Comparison of ENCODE assay signal across 2 cellular contexts in the genomic region with DNA sequence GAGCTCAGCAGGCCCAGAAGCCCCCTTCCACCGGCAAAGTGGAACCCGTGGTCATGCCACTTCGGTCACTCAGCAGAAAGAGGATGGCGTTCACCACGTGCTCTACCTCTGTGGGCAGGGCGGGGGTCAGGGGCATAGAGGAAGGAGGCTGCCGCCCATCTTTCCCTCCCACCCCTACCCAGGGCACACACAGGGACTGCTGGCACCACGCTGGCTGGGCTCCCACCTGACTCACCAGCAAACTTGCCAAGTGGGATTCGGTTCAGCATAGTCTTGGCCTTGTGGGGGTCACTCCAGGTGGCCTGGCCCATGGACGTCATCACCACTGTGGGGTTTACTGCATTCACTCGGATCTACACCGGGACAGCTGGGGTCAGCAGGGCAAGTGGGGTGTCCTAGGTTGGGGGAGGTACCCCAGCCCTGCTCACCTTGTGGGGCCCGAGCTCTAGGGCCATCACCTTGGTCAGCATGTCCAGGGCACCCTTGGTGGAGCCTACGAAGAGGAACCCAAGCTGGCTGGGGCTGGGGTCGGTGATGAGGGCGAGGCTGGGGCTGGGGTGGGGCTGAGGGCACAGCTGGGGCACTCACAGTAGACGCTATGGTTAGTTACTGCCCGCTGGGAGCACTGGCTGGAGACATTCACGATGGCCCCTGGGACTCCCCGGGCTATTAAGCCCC.
TF ChIP-seq lines count a peak whose summit lies in the region.

No MANE protein-coding gene starts in this region.

TF ChIP-seq in IMR-90, 13 proteins besides CTCF, POLR2A, EP300 and RAD21:
- TF ChIP-seq FOS (IDR thresholded peaks at IDR 0.05; ENCODE audit: low read depth, low read length) (no peak), RCOR1 (IDR thresholded peaks at IDR 0.05; ENCODE audit: insufficient replicate concordance, low read length) (no peak), BHLHE40 (IDR thresholded peaks at IDR 0.05; ENCODE audit: low read depth, low read length) (no peak), USF2 (IDR thresholded peaks at IDR 0.05; ENCODE audit: low read depth, low read length) (no peak), CEBPB (IDR thresholded peaks at IDR 0.05; ENCODE audit: low read depth, low read length) (no peak), MXI1 (IDR thresholded peaks at IDR 0.05; ENCODE audit: borderline replicate concordance, low read depth, low read length) (no peak), MAZ (IDR thresholded peaks at IDR 0.05; ENCODE audit: borderline replicate concordance, low read depth, low read length) (no peak), CHD1 (IDR thresholded peaks at IDR 0.05; ENCODE audit: low read depth, low read length) (no peak), ELK1 (IDR thresholded peaks at IDR 0.05; ENCODE audit: borderline replicate concordance, low read depth, low read length) (no peak), MAFK (IDR thresholded peaks at IDR 0.05; ENCODE audit: low read depth, low read length) (no peak), RFX5 (IDR thresholded peaks at IDR 0.05; ENCODE audit: low read depth, low read length) (no peak), NFE2L2 (IDR thresholded peaks at IDR 0.05; ENCODE audit: low read depth, low read length) (no peak), SMC3 (IDR thresholded peaks at IDR 0.05; ENCODE audit: low read depth, low read length) (no peak)

TF ChIP-seq in GM12891, 5 proteins besides CTCF, POLR2A, EP300 and RAD21:
- TF ChIP-seq POLR2AphosphoS5 (IDR thresholded peaks at IDR 0.05; ENCODE audit: low read depth, low read length) (no peak), POU2F2 (IDR thresholded peaks at IDR 0.05; ENCODE audit: low read depth, low read length) (no peak), PAX5 (IDR thresholded peaks at IDR 0.05; ENCODE audit: insufficient read depth, low read length, severe bottlenecking) (no peak), SPI1 (IDR thresholded peaks at IDR 0.05; ENCODE audit: low read depth, low read length) (no peak), TAF1 (IDR thresholded peaks at IDR 0.05; ENCODE audit: low read depth, low read length) (no peak)
